Comparison of ENCODE assay signal across 8 cellular contexts in the genomic region with DNA sequence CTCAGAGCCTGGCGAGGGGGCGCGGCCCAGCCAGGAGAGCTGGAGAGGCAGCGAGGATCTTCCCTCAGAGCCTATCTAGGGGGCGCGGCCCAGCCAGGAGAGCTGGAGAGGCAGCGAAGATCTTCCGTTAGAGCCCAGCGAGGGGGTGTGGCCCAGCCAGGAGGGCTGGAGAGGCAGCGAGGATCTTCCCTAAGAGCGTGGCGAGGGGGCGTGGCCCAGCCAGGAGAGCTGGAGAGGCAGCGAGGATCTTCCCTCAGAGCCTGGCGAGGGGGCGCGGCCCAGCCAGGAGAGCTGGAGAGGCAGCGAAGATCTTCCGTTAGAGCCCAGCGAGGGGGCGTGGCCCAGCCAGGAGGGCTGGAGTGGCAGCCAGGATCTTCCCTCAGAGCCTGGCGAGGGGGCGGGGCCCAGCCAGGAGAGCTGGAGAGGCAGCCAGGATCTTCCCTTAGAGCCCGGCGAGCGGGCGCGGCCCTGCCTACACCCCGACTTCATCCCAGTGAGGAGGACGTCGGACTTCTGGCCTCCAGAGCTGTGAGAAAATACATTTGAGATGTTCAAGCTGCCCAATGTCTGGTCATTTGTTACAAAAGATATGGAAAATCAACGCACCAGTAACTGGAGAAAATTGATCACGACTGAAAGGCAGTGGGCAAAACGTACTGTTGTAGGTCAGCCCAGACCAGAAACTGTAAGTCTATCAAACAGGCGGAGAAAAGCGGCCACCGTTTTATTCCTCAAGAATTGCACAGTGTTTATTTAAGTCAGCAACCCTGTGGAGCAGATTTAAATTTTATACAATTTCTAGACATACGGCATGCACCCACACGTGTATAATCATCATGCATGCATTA.
DNase-seq lines count a peak whose midpoint lies in the region; TF ChIP-seq lines count a peak whose summit lies in the region.

No MANE protein-coding gene starts in this region.

- peak overlapping the region; percentile 87 for H3K4me3 Mint-ChIP-seq in mesothelial cell of epicardium

- H3K27me3 Mint-ChIP-seq in mesothelial cell of epicardium (ENCODE audit: low read depth), result peaks cover 3% of the 10 kb centered on the region

- H3K4me1 ChIP-seq in BLaER1 treated with 17β-estradiol and CSF1 and Interleukin-3, amounts not matched to agents 10 nM and 100 nM, result peaks cover 5 to 17% (median 15%) of the 10 kb centered on the region in 10 experiments; a peak in 17 of 20 replicates

- H3K9ac ChIP-seq in BLaER1 treated with 17β-estradiol and CSF1 and Interleukin-3, amounts not matched to agents 10 nM and 100 nM, result peak overlapping the region; percentile 30 to 71 (median 57); a peak in 20 of 22 replicates

- TF ChIP-seq POLR2A in erythroblast (IDR thresholded peaks at IDR 0.05; ENCODE audit: low read length), result no peak

- H4K20me1 ChIP-seq in BLaER1 treated with 17β-estradiol and CSF1 and Interleukin-3, amounts not matched to agents 10 nM and 100 nM, result no peaks in the 10 kb centered on the region; a peak in 1 of 22 replicates

- no peaks in the 10 kb centered on the region for H3K36me3 ChIP-seq in BLaER1 treated with 17β-estradiol and CSF1 and Interleukin-3, amounts not matched to agents 10 nM and 100 nM
- no peaks in the 10 kb centered on the region for H3K36me3 ChIP-seq in H7 (replicated peaks; ENCODE audit: control insufficient read depth, insufficient read depth, low read length)

- peak overlapping the region; percentile 84 to 99 (median 94) for H3K4me2 ChIP-seq in BLaER1 treated with 17β-estradiol and CSF1 and Interleukin-3, amounts not matched to agents 10 nM and 100 nM

- H3K9me3 ChIP-seq in BLaER1 treated with 17β-estradiol and CSF1 and Interleukin-3, amounts not matched to agents 10 nM and 100 nM (replicated peaks in 1 of 11), result peaks cover 0 to 5% (median 0%) of the 10 kb centered on the region in 11 experiments; a peak in 2 of 22 replicates

- DNase-seq in H7, result peak; percentile 89
- DNase-seq in NCI-H2171 (lab: John Stamatoyannopoulos, UW), result peak; percentile 97
- DNase-seq in activated CD8-positive, alpha-beta memory T cell treated with anti-CD3 and anti-CD28 coated beads for 24 hours, result peak; percentile 77
- DNase-seq in epidermal melanocyte (ENCODE audit: insufficient read length, low spot score), result peak; percentile 45
- DNase-seq in mesothelial cell of epicardium (ENCODE audit: low spot score in 2 of 2, unreplicated experiment in 2 of 2), result peak; percentile 90 to 91
- DNase-seq in stimulated activated CD8-positive, alpha-beta memory T cell treated with anti-CD3 and anti-CD28 coated beads, Interleukin-4, amount 100 ng/mL, for 48 hours, result peak; percentile 69
- DNase-seq in erythroblast (lab: John Stamatoyannopoulos, UW), result no peak

- TF ChIP-seq CTCF in mesothelial cell of epicardium (IDR thresholded peaks at IDR 0.05; ENCODE audit: unreplicated experiment), result no peak

- H3K4me3 ChIP-seq in BLaER1 treated with 17β-estradiol and CSF1 and Interleukin-3, amounts not matched to agents 10 nM and 100 nM, result peak overlapping the region; percentile 62 to 80 (median 67)
- H3K4me3 ChIP-seq in H7 (ENCODE audit: insufficient read depth, low read depth, low read length), result peak overlapping the region; percentile 46

- peaks cover 11% of the 10 kb centered on the region for H3K9me3 Mint-ChIP-seq in mesothelial cell of epicardium

- H3K27ac ChIP-seq in BLaER1 treated with 17β-estradiol and CSF1 and Interleukin-3, amounts not matched to agents 10 nM and 100 nM, result 0 out of 22 replicates have a peak overlapping the region, but pooled peaks of 1 of the 11 experiments have one; percentile 14

- peaks cover 0 to 24% (median 19%) of the 10 kb centered on the region in 11 experiments; a peak in 18 of 22 replicates for H3K27me3 ChIP-seq in BLaER1 treated with 17β-estradiol and CSF1 and Interleukin-3, amounts not matched to agents 10 nM and 100 nM
- H3K27me3 ChIP-seq in H7 (ENCODE audit: control insufficient read depth, insufficient read depth, low read length), result no peaks in the 10 kb centered on the region

- no peaks in the 10 kb centered on the region for H3K36me3 Mint-ChIP-seq in mesothelial cell of epicardium

- H3K27ac Mint-ChIP-seq in mesothelial cell of epicardium, result peak overlapping the region; percentile 93

- H3K4me1 Mint-ChIP-seq in mesothelial cell of epicardium, result peaks cover 30% of the 10 kb centered on the region

Comparison
In these comparisons a context has a peak if more than half of its experiments do, and no peak if none do; other contexts are left out.
1. DNase-seq: peak in H7 (single experiment), NCI-H2171 (single experiment), activated CD8-positive, alpha-beta memory T cell treated with anti-CD3 and anti-CD28 coated beads for 24 hours (single experiment), epidermal melanocyte (single experiment), mesothelial cell of epicardium (2 of 2) and stimulated activated CD8-positive, alpha-beta memory T cell treated with anti-CD3 and anti-CD28 coated beads, Interleukin-4, amount 100 ng/mL, for 48 hours (single experiment); none in erythroblast (0 of 2).